In the genomic region with DNA sequence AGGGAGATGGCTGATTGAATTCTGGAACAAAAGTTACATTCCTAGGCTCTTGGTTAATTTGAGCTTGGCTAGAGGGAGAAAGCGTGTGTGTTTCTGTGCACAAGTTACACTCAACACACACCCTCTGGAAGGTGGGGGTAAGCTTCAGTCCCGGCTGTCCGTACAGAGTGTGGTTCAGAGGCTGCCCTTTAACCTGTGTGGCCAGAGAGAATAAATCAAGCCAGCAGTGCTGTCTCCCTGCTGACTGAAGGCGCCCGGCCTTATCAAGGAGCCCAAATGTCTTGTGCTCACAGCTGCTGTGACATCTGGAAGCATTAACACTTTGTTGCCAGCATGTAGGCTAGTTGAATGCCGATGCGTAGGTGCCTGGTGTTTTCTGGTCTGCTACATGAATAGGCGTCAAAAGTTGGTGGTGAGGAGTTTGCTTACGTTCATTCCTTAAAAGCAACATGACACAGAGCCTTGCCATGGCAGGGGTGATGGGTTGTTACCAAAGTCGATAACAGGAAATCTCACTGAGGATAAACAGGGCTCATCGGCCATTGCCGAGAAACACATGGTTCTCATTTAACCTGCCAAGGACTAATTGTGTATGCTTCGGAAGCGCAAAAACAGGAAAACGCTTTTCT, we compare ENCODE assay signal across 12 cellular contexts.
DNase-seq lines count a peak whose midpoint lies in the region; ATAC-seq and TF ChIP-seq lines count a peak whose summit lies in the region.
"Had no signal": no experiment of that assay in that cellular context is flagged by ENCODE, and none has a peak within 500 bp of the region (broad histone marks: within the 10 kb centered on the region; RNA-seq: fewer than 3 reads in every experiment).

No MANE protein-coding gene starts in this region.

- CTCF ChIA-PET in IMR-90 (lab: Yijun Ruan, JAX): no interaction called here

- no peak overlapping the region for H3K4ac ChIP-seq in IMR-90 (ENCODE audit: low read depth, low read length)

- peak overlapping the region; percentile 49 for H3K4me2 ChIP-seq in IMR-90 (ENCODE audit: low read depth, low read length)

- 55% methylated on average over 4 of the region's 15 CpGs; no CpG with 5 or more reads in 1 of the 2 experiments for WGBS in IMR-90 (ENCODE audit: extremely low coverage in 2 of 2, insufficient read length in 1 of 2), 2 experiments
- WGBS in esophagus squamous epithelium, 2 donors: 75 to 84% methylated on average over 14 to 15 of the region's 15 CpGs
- WGBS in stomach, 5 donors: 50 to 58% (median 55%) methylated on average over 15 of the region's 15 CpGs

- TF ChIP-seq EP300 in stomach (IDR thresholded peaks at IDR 0.05): no peak

- no peak overlapping the region for H4K5ac ChIP-seq in IMR-90 (ENCODE audit: low read depth, low read length)

- H2BK15ac ChIP-seq in IMR-90 (ENCODE audit: low read depth, low read length): no peak overlapping the region

- H3K27ac ChIP-seq in IMR-90 (ENCODE audit: insufficient read depth, low read length) (no peak overlapping the region), esophagus squamous epithelium (peak overlapping the region in 3 of 4 donors; percentile 43 to 81 (median 80)), lower lobe of right lung (peak overlapping the region; percentile 61), stomach (peak overlapping the region; percentile 9 to 82 (median 78))

- H2BK120ac ChIP-seq in IMR-90 (ENCODE audit: low read depth, low read length): no peak overlapping the region

- no peak overlapping the region for H2BK20ac ChIP-seq in IMR-90 (ENCODE audit: low read depth, low read length)

- H3K18ac ChIP-seq in IMR-90 (ENCODE audit: low read depth, low read length): no peak overlapping the region

- intact Hi-C loops in IMR-90 (cut with micrococcal nuclease) (no loop called here), esophagus squamous epithelium (cut with DNase I) (no loop called here), lower lobe of right lung (cut with DNase I) (no loop called here), stomach (cut with DNase I; ENCODE audit: low total_unique reads) (no loop called here)

- in situ Hi-C loops in IMR-90 (cut with MboI; ENCODE audit: low sequenced_read_pairs): no loop called here
- in situ Hi-C loops in GM13976 (cut with MboI; ENCODE audit: low sequenced_read_pairs, unreplicated experiment): no loop called here

- DNase-seq in IMR-90 (no peak), esophagus squamous epithelium (lab: John Stamatoyannopoulos, UW) (no peak), lower lobe of right lung (no peak), stomach (no peak), NCI-H2029 treated with DMSO at 0.1 percent for 48 hours (lab: John Stamatoyannopoulos, UW) (no peak), NCI-H128 (lab: John Stamatoyannopoulos, UW; ENCODE audit: unreplicated experiment) (no peak), GM13976 (ENCODE audit: low spot score) (no peak)
- DNase-seq in activated naive CD4-positive, alpha-beta T cell treated with anti-CD3 and anti-CD28 coated beads, Interleukin-2, amount 50 U/mL, for 16 hours: no peak
- DNase-seq: activated naive CD8-positive, alpha-beta T cell treated with anti-CD3 and anti-CD28 coated beads for 36 hours; KG1; naive B cell; SIG-M5 had no signal

- H3K4me1 ChIP-seq in IMR-90 (ENCODE audit: control insufficient read depth, insufficient read depth, low read length) (peaks cover 4% of the 10 kb centered on the region; the same call in 1 of the 2 replicates), esophagus squamous epithelium (peaks cover 6 to 62% (median 10%) of the 10 kb centered on the region in 3 donors), lower lobe of right lung (peaks cover 60% of the 10 kb centered on the region), stomach (peaks cover 31 to 76% (median 47%) of the 10 kb centered on the region in 4 donors)

- no peak overlapping the region for H3K23ac ChIP-seq in IMR-90 (ENCODE audit: low read depth, low read length)

- no peak overlapping the region for H2AK9ac ChIP-seq in IMR-90 (replicated peaks; ENCODE audit: low read depth, low read length, poor library complexity)

- H4K8ac ChIP-seq in IMR-90 (ENCODE audit: low read depth in 2 of 2, low read length in 2 of 2): no peak overlapping the region

- H3K27me3 ChIP-seq in IMR-90 (ENCODE audit: control insufficient read depth, insufficient read depth, low read length) (peaks cover 60% of the 10 kb centered on the region), esophagus squamous epithelium (no peaks in the 10 kb centered on the region), lower lobe of right lung (ENCODE audit: low read depth) (no peaks in the 10 kb centered on the region), stomach (no peaks in the 10 kb centered on the region)

- ATAC-seq in IMR-90 (ENCODE audit: low read depth) (peak; percentile 17; the same call in 1 of the 2 replicates), lower lobe of right lung (peak; percentile 80 to 84)

- no peak overlapping the region for H2AFZ ChIP-seq in IMR-90 (replicated peaks; ENCODE audit: low read length, poor library complexity)

- H4K20me1 ChIP-seq in IMR-90 (ENCODE audit: insufficient read depth, low read length): no peaks in the 10 kb centered on the region

- H3K4me3 ChIP-seq in IMR-90 (ENCODE audit: insufficient read depth, low read depth, low read length) (no peak overlapping the region), esophagus squamous epithelium (peak overlapping the region in 1 of 4 donors; percentile 34), lower lobe of right lung (no peak overlapping the region), stomach (peak overlapping the region in 1 of 4 donors; percentile 13)

- H2AK5ac ChIP-seq in IMR-90 (ENCODE audit: low read depth, low read length): no peak overlapping the region

- H3K9me1 ChIP-seq in IMR-90 (ENCODE audit: insufficient read depth, low read length): no peaks in the 10 kb centered on the region

- H2BK5ac ChIP-seq in IMR-90 (ENCODE audit: low read depth, low read length, poor library complexity, severe bottlenecking): no peak overlapping the region

- dilution Hi-C loops in IMR-90 (cut with HindIII; ENCODE audit: low sequenced_read_pairs, unreplicated experiment): no loop called here

- H3K79me1 ChIP-seq in IMR-90 (ENCODE audit: low read depth in 1 of 2, low read length in 2 of 2): no peaks in the 10 kb centered on the region

- POLR2A ChIA-PET in IMR-90 (lab: Charles Lee; ENCODE audit: unreplicated experiment): no interaction called here

- H3K9me3 ChIP-seq in IMR-90 (ENCODE audit: control insufficient read depth, insufficient read depth, low read length) (no peaks in the 10 kb centered on the region), esophagus squamous epithelium (no peaks in the 10 kb centered on the region), lower lobe of right lung (no peaks in the 10 kb centered on the region), stomach (no peaks in the 10 kb centered on the region)

- TF ChIP-seq CTCF in IMR-90 (conservative IDR thresholded peaks at IDR 0.05; ENCODE audit: low read depth, low read length) (no peak), esophagus squamous epithelium (IDR thresholded peaks at IDR 0.05) (no peak), lower lobe of right lung (IDR thresholded peaks at IDR 0.05) (no peak), stomach (IDR thresholded peaks at IDR 0.05) (no peak), GM13976 (IDR thresholded peaks at IDR 0.05; ENCODE audit: borderline replicate concordance, control extremely low read depth, extremely low read depth, insufficient read depth, missing control alignments) (no peak)

- BruUV-seq in IMR-90 (replicated peaks; lab: Mats Ljungman, UMichigan): no TSS peak

- H3K36me3 ChIP-seq in IMR-90 (ENCODE audit: control insufficient read depth, insufficient read depth, low read length): no peaks in the 10 kb centered on the region
- no peaks in the 10 kb centered on the region for H3K36me3 ChIP-seq in esophagus squamous epithelium
- H3K36me3 ChIP-seq in lower lobe of right lung: no peaks in the 10 kb centered on the region
- no peaks in the 10 kb centered on the region for H3K36me3 ChIP-seq in stomach

- no peak overlapping the region for H3K14ac ChIP-seq in IMR-90 (replicated peaks; ENCODE audit: low read depth, low read length)

- H3K9ac ChIP-seq in IMR-90 (ENCODE audit: low read depth, low read length): no peak overlapping the region

- TF ChIP-seq RAD21 in IMR-90 (IDR thresholded peaks at IDR 0.05; ENCODE audit: low read length): no peak

- TF ChIP-seq POLR2A in IMR-90 (IDR thresholded peaks at IDR 0.05; ENCODE audit: low read depth, low read length) (no peak), esophagus squamous epithelium (IDR thresholded peaks at IDR 0.05) (no peak), stomach (IDR thresholded peaks at IDR 0.05) (no peak)

- H3K56ac ChIP-seq in IMR-90 (ENCODE audit: extremely low read depth, insufficient read depth, low read length): no peak overlapping the region

- H4K91ac ChIP-seq in IMR-90 (ENCODE audit: insufficient read depth, low read depth, low read length): no peak overlapping the region

TF ChIP-seq in IMR-90, 13 proteins besides CTCF, POLR2A, EP300 and RAD21 (continues in another document):
- TF ChIP-seq MAFK (IDR thresholded peaks at IDR 0.05; ENCODE audit: low read depth, low read length) (no peak), RFX5 (IDR thresholded peaks at IDR 0.05; ENCODE audit: low read depth, low read length) (no peak), MAZ (IDR thresholded peaks at IDR 0.05; ENCODE audit: borderline replicate concordance, low read depth, low read length) (no peak), SMC3 (IDR thresholded peaks at IDR 0.05; ENCODE audit: low read depth, low read length) (no peak), CEBPB (IDR thresholded peaks at IDR 0.05; ENCODE audit: low read depth, low read length) (no peak), FOS (IDR thresholded peaks at IDR 0.05; ENCODE audit: low read depth, low read length) (no peak), MXI1 (IDR thresholded peaks at IDR 0.05; ENCODE audit: borderline replicate concordance, low read depth, low read length) (no peak), BHLHE40 (IDR thresholded peaks at IDR 0.05; ENCODE audit: low read depth, low read length) (no peak), NFE2L2 (IDR thresholded peaks at IDR 0.05; ENCODE audit: low read depth, low read length) (no peak)
- TF ChIP-seq, protein P1, sequence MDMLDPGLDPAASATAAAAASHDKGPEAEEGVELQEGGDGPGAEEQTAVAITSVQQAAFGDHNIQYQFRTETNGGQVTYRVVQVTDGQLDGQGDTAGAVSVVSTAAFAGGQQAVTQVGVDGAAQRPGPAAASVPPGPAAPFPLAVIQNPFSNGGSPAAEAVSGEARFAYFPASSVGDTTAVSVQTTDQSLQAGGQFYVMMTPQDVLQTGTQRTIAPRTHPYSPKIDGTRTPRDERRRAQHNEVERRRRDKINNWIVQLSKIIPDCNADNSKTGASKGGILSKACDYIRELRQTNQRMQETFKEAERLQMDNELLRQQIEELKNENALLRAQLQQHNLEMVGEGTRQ (IDR thresholded peaks at IDR 0.05; ENCODE audit: low read depth, low read length): no peak
